Comparison of ENCODE assay signal across 21 cellular contexts in genomic region chr3:69509288-69509687, GRCh38.
"Had no signal": no experiment of that assay in that cellular context is flagged by ENCODE, and none has a peak within 500 bp of the region (broad histone marks: within the 10 kb centered on the region; RNA-seq: fewer than 3 reads in every experiment).

No MANE protein-coding gene starts in this region.

- H3K9ac ChIP-seq: KMS-11, SK-N-SH had no signal

- H3K27ac ChIP-seq: HL-60, KMS-11 had no signal

- H3K9me3 ChIP-seq: SK-N-SH had no signal

- H3K4me2 ChIP-seq: KMS-11, SK-N-SH had no signal

- H3K4me3 ChIP-seq: K562 had no signal

- FAIRE-seq: HTR-8/SVneo, K562, RCC 7860 had no signal

- DNase-seq: Kasumi-1, MM.1S, NCI-H1092 treated with DMSO at 0.1 percent for 48 hours, NCI-H1436, NCI-H187, NCI-H2029, NCI-H2081 treated with DMSO at 0.1 percent for 48 hours, NCI-H2171, NCI-H226, NCI-H446, NCI-H510A, NCI-H526, NCI-H82, RPMI8226, SHP77, SK-N-SH had no signal
